In the genomic region with DNA sequence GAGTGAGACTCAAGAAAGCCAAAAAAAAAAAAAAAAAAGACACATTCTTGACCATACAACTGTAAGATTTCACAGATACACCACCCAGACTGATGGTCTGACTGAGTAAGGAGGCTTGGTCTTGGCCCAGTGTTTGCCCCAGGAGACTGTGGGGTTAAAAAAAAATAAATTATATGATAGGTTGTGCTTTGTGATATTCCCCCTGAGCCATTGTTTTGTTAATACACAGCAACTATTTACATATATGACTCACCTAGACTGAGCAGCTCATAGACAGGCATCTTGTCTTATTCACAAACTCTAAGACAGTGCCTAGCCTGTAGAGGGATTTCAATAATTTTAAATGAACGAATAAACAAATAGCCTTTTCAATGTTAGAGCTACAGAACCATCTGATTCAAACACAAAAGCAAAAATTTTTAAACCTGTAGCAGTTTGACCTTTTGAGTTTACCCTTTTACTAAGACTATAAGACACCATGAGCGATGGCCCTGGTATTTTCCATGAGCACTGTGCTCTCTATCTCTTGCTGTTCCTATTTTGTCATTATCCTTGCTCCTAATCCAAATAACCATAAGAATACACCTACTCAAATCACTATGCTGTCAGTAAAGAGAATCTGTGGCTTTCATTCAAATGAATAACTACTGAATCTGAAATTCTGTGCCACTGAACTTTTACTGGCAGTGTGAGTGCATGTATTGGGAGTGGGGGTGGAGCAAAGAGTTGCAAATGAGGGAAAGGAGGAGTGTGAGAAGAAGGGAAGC, we compare ENCODE assay signal across 16 cellular contexts.
A peak's percentile ranks its signal among the peaks of the same experiment; 100 is the strongest.
DNase-seq lines count a peak whose midpoint lies in the region; ATAC-seq and TF ChIP-seq lines count a peak whose summit lies in the region.
"Had no signal": no experiment of that assay in that cellular context is flagged by ENCODE, and none has a peak within 500 bp of the region (broad histone marks: within the 10 kb centered on the region; RNA-seq: fewer than 3 reads in every experiment).

No MANE protein-coding gene starts in this region.

- no peak overlapping the region for H2AFZ ChIP-seq in PC-3 (ENCODE audit: low read length)

- H3K4me3 ChIP-seq in PC-3 (ENCODE audit: low read length) (no peak overlapping the region), epithelial cell of esophagus (ENCODE audit: low read length) (no peak overlapping the region), lower lobe of right lung (no peak overlapping the region)
- H3K4me3 ChIP-seq: gastroesophageal sphincter, psoas muscle, SK-N-MC, upper lobe of right lung had no signal

- no peaks in the 10 kb centered on the region for H3F3A ChIP-seq in PC-3 (ENCODE audit: low read length, unreplicated experiment)

- intact Hi-C loops in PC-3 (cut with micrococcal nuclease) = no loop called here
- intact Hi-C loops in lower lobe of right lung (cut with DNase I) = no loop called here

- H3K36me3 ChIP-seq in PC-3 (ENCODE audit: low read depth, low read length) (no peaks in the 10 kb centered on the region), lower lobe of right lung (no peaks in the 10 kb centered on the region)
- H3K36me3 ChIP-seq: gastroesophageal sphincter, upper lobe of right lung had no signal

- ATAC-seq in GM18907 (IDR thresholded peaks at IDR 0.05; ENCODE audit: unreplicated experiment) = peak; percentile 33
- peak; percentile 100 for ATAC-seq in PC-3
- ATAC-seq in lower lobe of right lung = no peak
- ATAC-seq in HG02763 (IDR thresholded peaks at IDR 0.05; ENCODE audit: unreplicated experiment) = no peak
- ATAC-seq: gastroesophageal sphincter, psoas muscle, upper lobe of right lung had no signal

- H3K4me1 ChIP-seq in PC-3 (ENCODE audit: insufficient read depth, low read length) (peaks cover 11% of the 10 kb centered on the region), lower lobe of right lung (no peaks in the 10 kb centered on the region)
- H3K4me1 ChIP-seq: upper lobe of right lung had no signal

- H3K27ac ChIP-seq in PC-3 (ENCODE audit: low read length) = no peak overlapping the region
- no peak overlapping the region for H3K27ac ChIP-seq in lower lobe of right lung
- H3K27ac ChIP-seq: psoas muscle, SK-N-MC, upper lobe of right lung, VCaP had no signal

- H3K27me3 ChIP-seq in PC-3 (ENCODE audit: low read length) (no peaks in the 10 kb centered on the region), lower lobe of right lung (ENCODE audit: low read depth) (no peaks in the 10 kb centered on the region)
- H3K27me3 ChIP-seq: gastroesophageal sphincter, upper lobe of right lung had no signal

- no peaks in the 10 kb centered on the region for H4K20me1 ChIP-seq in PC-3 (ENCODE audit: low read length)

- DNase-seq in PC-3 (peak; percentile 59), epithelial cell of esophagus (ENCODE audit: low read depth) (peak; percentile 68), non-pigmented ciliary epithelial cell (ENCODE audit: low read depth) (peak; percentile 24), NCI-H748 treated with DMSO at 0.1 percent for 48 hours (lab: John Stamatoyannopoulos, UW) (no peak), HuH-7.5 (ENCODE audit: low spot score) (no peak), lower lobe of right lung (no peak)
- DNase-seq: cortex of kidney, DND-41, NCI-H2107, psoas muscle, upper lobe of right lung had no signal

- no TSS peak for BruUV-seq in PC-3 (replicated peaks; lab: Mats Ljungman, UMichigan)

- POLR2A ChIA-PET in PC-3 (lab: Charles Lee; ENCODE audit: unreplicated experiment) = no interaction called here

- peak overlapping the region; percentile 7; the same call in 1 of the 2 replicates for H3K4me2 ChIP-seq in PC-3 (ENCODE audit: low read length)

- H3K9me3 ChIP-seq in PC-3 (ENCODE audit: low read length) = no peaks in the 10 kb centered on the region
- H3K9me3 ChIP-seq in lower lobe of right lung = no peaks in the 10 kb centered on the region
- H3K9me3 ChIP-seq: gastroesophageal sphincter, psoas muscle, upper lobe of right lung had no signal

- TF ChIP-seq CTCF in PC-3 (conservative IDR thresholded peaks at IDR 0.05; ENCODE audit: low read depth, low read length) (no peak), epithelial cell of esophagus (IDR thresholded peaks at IDR 0.05; ENCODE audit: insufficient read depth, low read depth, low read length, missing control alignments) (no peak), lower lobe of right lung (IDR thresholded peaks at IDR 0.05) (no peak)

- no peak overlapping the region for H3K9ac ChIP-seq in PC-3 (ENCODE audit: low read length)

- CTCF ChIA-PET in PC-3 (lab: Charles Lee) = no interaction called here

- H3K79me2 ChIP-seq in PC-3 (ENCODE audit: low read length) = no peaks in the 10 kb centered on the region

- no peaks in the 10 kb centered on the region for H3K9me2 ChIP-seq in PC-3 (replicated peaks; ENCODE audit: low read length)

Comparison
In these comparisons a context has a peak if more than half of its experiments do, and no peak if none do; other contexts are left out.
1. ATAC-seq: peak in GM18907 (single experiment) and PC-3 (single experiment); none in lower lobe of right lung (0 of 2) and HG02763 (single experiment).
2. DNase-seq: peak in PC-3 (single experiment), epithelial cell of esophagus (single experiment) and non-pigmented ciliary epithelial cell (single experiment); none in NCI-H748 treated with DMSO at 0.1 percent for 48 hours (single experiment), HuH-7.5 (single experiment) and lower lobe of right lung (single experiment).